In genomic region chr19:55496820-55497219, GRCh38 we compare ENCODE assay signal across 5 cellular contexts. TPM values are rescaled to one million over a fixed set of nuclear protein-coding genes. Genes with fewer than 3 reads are reported as not detected.
"Had no signal": no experiment of that assay in that cellular context is flagged by ENCODE, and none has a peak within 500 bp of the region (broad histone marks: within the 10 kb centered on the region; RNA-seq: fewer than 3 reads in every experiment).

No MANE protein-coding gene starts in this region.

RNA-seq across cellular contexts. Expression of gene SSC5D, which starts 8.6 kb away (rescaled TPM):
- total RNA-seq: PC-3, SK-MEL-5 had no signal

RNA-seq across cellular contexts. Expression of gene C19orf85, which starts 32.3 kb away (rescaled TPM):
- total RNA-seq: M059J, PC-3, Peyer's patch, SJCRH30, SK-MEL-5 had no signal
